Comparison of ENCODE assay signal across 8 cellular contexts in the genomic region with DNA sequence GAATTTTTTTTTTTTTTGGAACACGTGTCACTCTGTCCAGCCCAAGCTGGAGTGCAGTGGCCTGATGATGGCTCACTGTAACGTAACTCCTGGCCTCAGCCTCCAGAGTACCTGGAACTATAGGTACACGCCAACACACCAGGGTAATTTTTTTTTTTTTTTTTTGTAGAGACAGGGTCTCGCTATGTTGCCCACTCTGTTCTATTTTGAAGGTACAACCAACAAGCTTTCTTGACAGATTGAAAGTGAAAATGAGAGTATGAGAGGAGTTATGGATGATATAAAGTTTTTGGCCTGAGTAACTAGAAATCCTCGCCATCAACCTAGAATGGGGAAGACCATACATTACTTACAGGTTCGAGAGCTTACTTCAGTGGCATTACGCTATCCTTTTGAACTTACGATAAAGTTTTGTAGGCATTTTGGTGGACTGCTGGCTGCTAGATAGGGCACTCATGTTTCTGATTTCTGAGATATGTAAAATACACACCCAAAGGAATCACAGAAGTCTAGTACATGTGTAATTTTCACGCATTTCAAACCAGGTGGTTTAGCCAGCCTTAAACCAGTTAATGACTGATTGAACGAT. TPM values are rescaled to one million over a fixed set of nuclear protein-coding genes. Genes with fewer than 3 reads are reported as not detected.
A peak's percentile ranks its signal among the peaks of the same experiment; 100 is the strongest.
DNase-seq lines count a peak whose midpoint lies in the region; ATAC-seq lines count a peak whose summit lies in the region.

No MANE protein-coding gene starts in this region.

- peaks cover 44% of the 10 kb centered on the region for H3K4me1 Mint-ChIP-seq in activated T-helper 2 cell treated with anti-CD3 and anti-CD28 coated beads, Interferon-gamma antibody, Interleukin-2, Interleukin-4, amounts not matched to agents 10 μg/mL and 5 μg/mL and 100 μg/mL, durations not matched to agents 14 hours and 24 hours and 36 hours (ENCODE audit: low read depth)
- H3K4me1 Mint-ChIP-seq in immature natural killer cell: peaks cover 55 to 70% of the 10 kb centered on the region in 2 donors
- peaks cover 42% of the 10 kb centered on the region for H3K4me1 Mint-ChIP-seq in stimulated activated memory B cell treated with anti-CD40 and anti-IgM and Interleukin-4, amounts not matched to agents 10 μg/mL and 1 μg/mL and 100 μg/mL, for 72 hours

- peak overlapping the region; percentile 90 for H3K27ac Mint-ChIP-seq in activated T-helper 2 cell treated with anti-CD3 and anti-CD28 coated beads, Interferon-gamma antibody, Interleukin-2, Interleukin-4, amounts not matched to agents 10 μg/mL and 5 μg/mL and 100 μg/mL, durations not matched to agents 14 hours and 24 hours and 36 hours
- H3K27ac Mint-ChIP-seq in immature natural killer cell: peak overlapping the region; percentile 86 to 96 (median 93)
- peak overlapping the region; percentile 83 for H3K27ac Mint-ChIP-seq in stimulated activated memory B cell treated with anti-CD40 and anti-IgM and Interleukin-4, amounts not matched to agents 10 μg/mL and 1 μg/mL and 100 μg/mL, for 72 hours

- intact Hi-C loops in activated T-helper 2 cell treated with anti-CD3 and anti-CD28 coated beads, Interferon-gamma antibody, Interleukin-2, Interleukin-4, amounts not matched to agents 10 μg/mL and 5 μg/mL and 100 μg/mL, durations not matched to agents 14 hours and 24 hours and 36 hours (cut with micrococcal nuclease): loop anchor here (1.0 to 2.0 kb wide), 2 partner anchors 52 to 93 kb away; partner anchors contain the start of gene LYRM7

- H3K36me3 Mint-ChIP-seq in activated T-helper 2 cell treated with anti-CD3 and anti-CD28 coated beads, Interferon-gamma antibody, Interleukin-2, Interleukin-4, amounts not matched to agents 10 μg/mL and 5 μg/mL and 100 μg/mL, durations not matched to agents 14 hours and 24 hours and 36 hours (ENCODE audit: low read depth): peaks cover 35% of the 10 kb centered on the region
- peaks cover 0 to 7% (median 5%) of the 10 kb centered on the region in 3 donors for H3K36me3 Mint-ChIP-seq in immature natural killer cell
- peaks cover 17% of the 10 kb centered on the region for H3K36me3 Mint-ChIP-seq in stimulated activated memory B cell treated with anti-CD40 and anti-IgM and Interleukin-4, amounts not matched to agents 10 μg/mL and 1 μg/mL and 100 μg/mL, for 72 hours

- H3K27me3 Mint-ChIP-seq in activated T-helper 2 cell treated with anti-CD3 and anti-CD28 coated beads, Interferon-gamma antibody, Interleukin-2, Interleukin-4, amounts not matched to agents 10 μg/mL and 5 μg/mL and 100 μg/mL, durations not matched to agents 14 hours and 24 hours and 36 hours (ENCODE audit: low read depth): no peaks in the 10 kb centered on the region
- H3K27me3 Mint-ChIP-seq in immature natural killer cell (ENCODE audit: low read depth in 3 of 3): peaks cover 10 to 19% (median 11%) of the 10 kb centered on the region in 3 donors
- no peaks in the 10 kb centered on the region for H3K27me3 Mint-ChIP-seq in stimulated activated memory B cell treated with anti-CD40 and anti-IgM and Interleukin-4, amounts not matched to agents 10 μg/mL and 1 μg/mL and 100 μg/mL, for 72 hours

- H3K4me3 Mint-ChIP-seq in activated T-helper 2 cell treated with anti-CD3 and anti-CD28 coated beads, Interferon-gamma antibody, Interleukin-2, Interleukin-4, amounts not matched to agents 10 μg/mL and 5 μg/mL and 100 μg/mL, durations not matched to agents 14 hours and 24 hours and 36 hours (ENCODE audit: low read depth): peak overlapping the region; percentile 83
- H3K4me3 Mint-ChIP-seq in immature natural killer cell: peak overlapping the region; percentile 83 to 93 (median 86)
- H3K4me3 Mint-ChIP-seq in stimulated activated memory B cell treated with anti-CD40 and anti-IgM and Interleukin-4, amounts not matched to agents 10 μg/mL and 1 μg/mL and 100 μg/mL, for 72 hours: peak overlapping the region; percentile 73

- H3K9me3 Mint-ChIP-seq in activated T-helper 2 cell treated with anti-CD3 and anti-CD28 coated beads, Interferon-gamma antibody, Interleukin-2, Interleukin-4, amounts not matched to agents 10 μg/mL and 5 μg/mL and 100 μg/mL, durations not matched to agents 14 hours and 24 hours and 36 hours: no peaks in the 10 kb centered on the region
- H3K9me3 Mint-ChIP-seq in immature natural killer cell: no peaks in the 10 kb centered on the region
- no peaks in the 10 kb centered on the region for H3K9me3 Mint-ChIP-seq in stimulated activated memory B cell treated with anti-CD40 and anti-IgM and Interleukin-4, amounts not matched to agents 10 μg/mL and 1 μg/mL and 100 μg/mL, for 72 hours

- peak; percentile 3 for ATAC-seq in GM19463 (IDR thresholded peaks at IDR 0.05; ENCODE audit: unreplicated experiment)
- peak; percentile 3 for ATAC-seq in stimulated activated memory B cell treated with anti-CD40 and anti-IgM and Interleukin-4, amounts not matched to agents 10 μg/mL and 1 μg/mL and 100 μg/mL, for 72 hours

- DNase-seq in EL (peak; percentile 19), HT1080 (ENCODE audit: low read depth) (peak; percentile 30), immature natural killer cell (peak in 1 of 3 donors; percentile 28), amniotic stem cell (lab: John Stamatoyannopoulos, UW) (no peak)
- DNase-seq in activated T-helper 2 cell treated with anti-CD3 and anti-CD28 coated beads, Interferon-gamma antibody, Interleukin-2, Interleukin-4, amounts not matched to agents 10 μg/mL and 5 μg/mL and 100 μg/mL, durations not matched to agents 14 hours and 24 hours and 36 hours (ENCODE audit: low spot score): no peak
- DNase-seq in activated CD4-positive, alpha-beta T cell treated with anti-CD3 and anti-CD28 coated beads, Interleukin-2, amount 50 U/mL, for 48 hours: no peak

RNA-seq across cellular contexts. Expression of gene CDC42SE2, which starts 0.8 kb away (rescaled TPM):
- total RNA-seq in HT1080 (2014; rRNA removed; shearing (Covaris generic)): 17.2 and 19.5 TPM in 2 replicates
- polyA plus RNA-seq in HT1080 (2015; cell fraction: cytosol; rRNA removed): 16.0 and 19.9 TPM in 2 replicates
- 9.5 and 11.7 TPM in 2 replicates for polyA plus RNA-seq in HT1080 (2015; cell fraction: nucleus; rRNA removed)
- total RNA-seq in activated T-helper 2 cell treated with anti-CD3 and anti-CD28 coated beads, Interferon-gamma antibody, Interleukin-2, Interleukin-4, amounts not matched to agents 10 μg/mL and 5 μg/mL and 100 μg/mL, durations not matched to agents 14 hours and 24 hours and 36 hours: 89.5 and 91.0 TPM in 2 replicates
- 100 to 1,000 TPM; 296 to 536 (median 342) TPM for polyA plus RNA-seq in immature natural killer cell

Comparison
In these comparisons a context has a peak if more than half of its experiments do, and no peak if none do; other contexts are left out.
1. DNase-seq: peak in EL (single experiment) and HT1080 (single experiment); none in activated T-helper 2 cell treated with anti-CD3 and anti-CD28 coated beads, Interferon-gamma antibody, Interleukin-2, Interleukin-4, amounts not matched to agents 10 μg/mL and 5 μg/mL and 100 μg/mL, durations not matched to agents 14 hours and 24 hours and 36 hours (single experiment), amniotic stem cell (single experiment) and activated CD4-positive, alpha-beta T cell treated with anti-CD3 and anti-CD28 coated beads, Interleukin-2, amount 50 U/mL, for 48 hours (0 of 2).
2. Peak in every context shown above with its lines, with median percentiles within 50 percentile points of each other: H3K27ac Mint-ChIP-seq and H3K4me3 Mint-ChIP-seq.